In genomic region chr6:53287336-53288225, GRCh38 we compare ENCODE assay signal across 9 cellular contexts.
DNase-seq lines count a peak whose midpoint lies in the region; ATAC-seq and TF ChIP-seq lines count a peak whose summit lies in the region.
"Had no signal": no experiment of that assay in that cellular context is flagged by ENCODE, and none has a peak within 500 bp of the region (broad histone marks: within the 10 kb centered on the region; RNA-seq: fewer than 3 reads in every experiment).

No MANE protein-coding gene starts in this region.

- H3K27me3 ChIP-seq in BE2C, result no peaks in the 10 kb centered on the region

- no peak for TF ChIP-seq CTCF in BE2C (IDR thresholded peaks at IDR 0.05; ENCODE audit: low read depth, low read length)

- no peak for ATAC-seq in GM18858 (IDR thresholded peaks at IDR 0.05; ENCODE audit: unreplicated experiment)

- H3K4me3 ChIP-seq in BE2C (ENCODE audit: low read depth, low read length), result no peak overlapping the region

- H3K36me3 ChIP-seq in BE2C, result peaks cover 19% of the 10 kb centered on the region

- peak in 8 of 14 donors; percentile 12 to 62 (median 28) for DNase-seq in C1 segment of cervical spinal cord (lab: John Stamatoyannopoulos, UW)
- DNase-seq in NCI-H1092 treated with DMSO at 0.1 percent for 48 hours (lab: John Stamatoyannopoulos, UW), result peak; percentile 71
- DNase-seq in caudate nucleus (lab: John Stamatoyannopoulos, UW), result peak in 35 of 61 donors; percentile 8 to 70 (median 29)
- DNase-seq in midbrain (lab: John Stamatoyannopoulos, UW), result peak; percentile 67
- no peak for DNase-seq in BE2C
- no peak for DNase-seq in H4 (ENCODE audit: low spot score)
- DNase-seq in NCI-H2081 treated with DMSO at 0.1 percent for 48 hours (lab: John Stamatoyannopoulos, UW), result no peak
- DNase-seq: KBM-7 had no signal

- H3K4me1 ChIP-seq in BE2C, result no peaks in the 10 kb centered on the region

- peak overlapping the region; percentile 1 for H3K27ac ChIP-seq in caudate nucleus (ENCODE audit: low read depth, low read length)

- no peaks in the 10 kb centered on the region for H3K9me3 ChIP-seq in BE2C

Comparison
In these comparisons a context has a peak if more than half of its experiments do, and no peak if none do; other contexts are left out.
1. DNase-seq: peak in C1 segment of cervical spinal cord (8 of 14), NCI-H1092 treated with DMSO at 0.1 percent for 48 hours (single experiment), caudate nucleus (35 of 61) and midbrain (single experiment); none in BE2C (single experiment), H4 (single experiment) and NCI-H2081 treated with DMSO at 0.1 percent for 48 hours (single experiment).